Comparison of ENCODE assay signal across 24 cellular contexts in the genomic region with DNA sequence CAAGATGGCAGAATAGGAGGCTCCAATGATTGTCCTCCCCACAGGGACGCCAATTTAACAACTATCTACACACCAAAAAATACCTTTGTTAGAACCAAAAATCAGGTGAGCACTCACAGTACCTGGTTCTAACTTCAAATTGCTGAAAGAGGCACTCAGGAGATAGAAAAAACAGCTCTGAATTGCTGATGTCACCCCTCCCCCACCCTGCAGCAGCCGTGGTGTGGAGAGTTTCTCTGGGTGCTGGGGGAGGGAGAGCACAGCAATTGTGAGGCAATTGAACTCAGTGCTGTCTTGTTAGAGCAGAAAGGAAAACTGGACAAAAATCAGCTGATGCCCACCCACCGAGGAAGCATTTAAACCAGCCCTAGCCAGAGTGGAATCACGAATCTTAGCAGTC. TPM values are rescaled to one million over a fixed set of nuclear protein-coding genes. Genes with fewer than 3 reads are reported as not detected.
A peak's percentile ranks its signal among the peaks of the same experiment; 100 is the strongest.
DNase-seq lines count a peak whose midpoint lies in the region; ATAC-seq and TF ChIP-seq lines count a peak whose summit lies in the region.
"Had no signal": no experiment of that assay in that cellular context is flagged by ENCODE, and none has a peak within 500 bp of the region (broad histone marks: within the 10 kb centered on the region; RNA-seq: fewer than 3 reads in every experiment).

No MANE protein-coding gene starts in this region.

- H3K9ac ChIP-seq in mammary epithelial cell (ENCODE audit: insufficient read depth, low read length) = no peak overlapping the region

- no peaks in the 10 kb centered on the region for H3K36me3 ChIP-seq in upper lobe of right lung
- H3K36me3 ChIP-seq in mammary epithelial cell (ENCODE audit: insufficient read depth, low read length) = no peaks in the 10 kb centered on the region
- H3K36me3 ChIP-seq: breast epithelium, HAP-1, WERI-Rb-1 had no signal

- H3K4me1 Mint-ChIP-seq in stimulated activated naive CD8-positive, alpha-beta T cell treated with anti-CD3 and anti-CD28 coated beads, Interleukin-15, Interleukin-2, amounts not matched to agents 100 ng/mL and 50 ng/mL, for 24 hours (ENCODE audit: low read depth) = peaks cover 17% of the 10 kb centered on the region

- H3K27ac Mint-ChIP-seq in stimulated activated naive CD8-positive, alpha-beta T cell treated with anti-CD3 and anti-CD28 coated beads, Interleukin-15, Interleukin-2, amounts not matched to agents 100 ng/mL and 50 ng/mL, for 24 hours = peak overlapping the region; percentile 72
- H3K27ac Mint-ChIP-seq: mesothelial cell of epicardium had no signal

- H3K27ac ChIP-seq in upper lobe of right lung (no peak overlapping the region), mammary epithelial cell (ENCODE audit: insufficient read depth, low read depth, low read length) (no peak overlapping the region)
- H3K27ac ChIP-seq: breast epithelium, WERI-Rb-1 had no signal

- dilution Hi-C loops in mammary epithelial cell (cut with HindIII; ENCODE audit: low sequenced_read_pairs) = no loop called here

- H3K27me3 ChIP-seq in upper lobe of right lung (no peaks in the 10 kb centered on the region), mammary epithelial cell (ENCODE audit: insufficient read depth, low read length) (no peaks in the 10 kb centered on the region)
- H3K27me3 ChIP-seq: breast epithelium had no signal

- CTCF ChIA-PET in mammary epithelial cell (lab: Charles Lee; ENCODE audit: low non-redundant PET) = no interaction called here

- H2AFZ ChIP-seq in mammary epithelial cell (ENCODE audit: low read depth, low read length) = no peak overlapping the region

- TF ChIP-seq CTCF in upper lobe of right lung (IDR thresholded peaks at IDR 0.05) (no peak), mammary epithelial cell (conservative IDR thresholded peaks at IDR 0.05 in 1 of 2, IDR thresholded peaks at IDR 0.05 in 1 of 2; ENCODE audit: extremely low read depth in 1 of 2, insufficient read depth in 1 of 2, low read depth in 1 of 2, low read length in 2 of 2) (no peak)

- no peaks in the 10 kb centered on the region for H3K9me3 ChIP-seq in upper lobe of right lung
- H3K9me3 ChIP-seq in mammary epithelial cell (replicated peaks; ENCODE audit: insufficient read depth, low read length) = no peaks in the 10 kb centered on the region
- H3K9me3 ChIP-seq: breast epithelium, Caco-2, HAP-1 had no signal

- in situ Hi-C loops in mammary epithelial cell (cut with MboI; ENCODE audit: low sequenced_read_pairs in 2 of 2) = no loop called here

- no peaks in the 10 kb centered on the region for H3K79me2 ChIP-seq in mammary epithelial cell (ENCODE audit: insufficient read depth, low read length)

- H3K4me3 ChIP-seq in upper lobe of right lung (no peak overlapping the region), mammary epithelial cell (replicated peaks in 1 of 3; ENCODE audit: insufficient read depth in 1 of 3, low read depth in 2 of 3, low read length in 3 of 3) (no peak overlapping the region)
- H3K4me3 ChIP-seq: breast epithelium, HAP-1 had no signal

- H3K9me3 Mint-ChIP-seq in stimulated activated naive CD8-positive, alpha-beta T cell treated with anti-CD3 and anti-CD28 coated beads, Interleukin-15, Interleukin-2, amounts not matched to agents 100 ng/mL and 50 ng/mL, for 24 hours = peaks cover 20% of the 10 kb centered on the region

- no peaks in the 10 kb centered on the region for H3K27me3 Mint-ChIP-seq in stimulated activated naive CD8-positive, alpha-beta T cell treated with anti-CD3 and anti-CD28 coated beads, Interleukin-15, Interleukin-2, amounts not matched to agents 100 ng/mL and 50 ng/mL, for 24 hours
- H3K27me3 Mint-ChIP-seq: activated T-helper 17 cell treated with anti-CD3 and anti-CD28 coated beads, Interleukin-2, amount 50 U/mL, for 72 hours had no signal

- H3K4me1 ChIP-seq in upper lobe of right lung (peaks cover 11% of the 10 kb centered on the region), mammary epithelial cell (ENCODE audit: insufficient read depth, low read length) (peaks cover 25% of the 10 kb centered on the region)
- H3K4me1 ChIP-seq: HAP-1 had no signal

- H3K36me3 Mint-ChIP-seq in stimulated activated naive CD8-positive, alpha-beta T cell treated with anti-CD3 and anti-CD28 coated beads, Interleukin-15, Interleukin-2, amounts not matched to agents 100 ng/mL and 50 ng/mL, for 24 hours (ENCODE audit: low read depth) = peaks cover 13% of the 10 kb centered on the region

- intact Hi-C loops in upper lobe of right lung (cut with DNase I) (no loop called here), mammary epithelial cell (cut with micrococcal nuclease) (no loop called here)

- no TSS peak for BruUV-seq in mammary epithelial cell (replicated peaks; lab: Mats Ljungman, UMichigan)

- ATAC-seq in stimulated activated naive CD8-positive, alpha-beta T cell treated with anti-CD3 and anti-CD28 coated beads, Interleukin-15, Interleukin-2, amounts not matched to agents 100 U/mL and 50 U/mL, for 24 hours = no peak
- ATAC-seq in upper lobe of right lung (peak; percentile 34), GM19395 (IDR thresholded peaks at IDR 0.05; ENCODE audit: unreplicated experiment) (no peak)
- ATAC-seq: activated T-helper 17 cell treated with anti-CD3 and anti-CD28 coated beads, Interleukin-2, amount 50 U/mL, for 72 hours had no signal

- no peak overlapping the region for H3K4me2 ChIP-seq in mammary epithelial cell (ENCODE audit: insufficient read depth, low read depth, low read length)

- no peak for DNase-seq in stimulated activated naive CD8-positive, alpha-beta T cell treated with anti-CD3 and anti-CD28 coated beads, Interleukin-15, Interleukin-2, amounts not matched to agents 100 U/mL and 50 U/mL, for 24 hours
- DNase-seq in RPMI8226 (peak; percentile 46), left kidney (ENCODE audit: low read depth, low spot score) (peak; percentile 13), upper lobe of right lung (no peak), NCI-H446 treated with DMSO at 0.1 percent for 48 hours (lab: John Stamatoyannopoulos, UW) (no peak), mammary epithelial cell (no peak)
- DNase-seq: Caco-2, foreskin fibroblast, NCI-H146, T-helper 2 cell, WERI-Rb-1 had no signal

- no peak overlapping the region for H3K4me3 Mint-ChIP-seq in stimulated activated naive CD8-positive, alpha-beta T cell treated with anti-CD3 and anti-CD28 coated beads, Interleukin-15, Interleukin-2, amounts not matched to agents 100 ng/mL and 50 ng/mL, for 24 hours
- H3K4me3 Mint-ChIP-seq: dendritic cell treated with granulocyte-macrophage colony-stimulating factor and Interleukin-4, amounts not matched to agents 40 ng/mL and 50 ng/mL, for 4 days; mesothelial cell of epicardium had no signal

- H4K20me1 ChIP-seq in mammary epithelial cell (ENCODE audit: insufficient read depth, low read length) = no peaks in the 10 kb centered on the region

- WGBS in mammary epithelial cell (ENCODE audit: low coverage, missing lambda C conversion rate) = 92% methylated on average over 3 of the region's 4 CpGs

RNA-seq across cellular contexts. Expression of a gene that starts 41.8 kb away (rescaled TPM):
- 3.8 TPM for total RNA-seq in upper lobe of right lung
- total RNA-seq in mammary epithelial cell = not detected
- not detected for polyA plus RNA-seq in mammary epithelial cell
- polyA minus RNA-seq in mammary epithelial cell = not detected
- total RNA-seq: M059J, mesothelial cell of epicardium, renal cortical epithelial cell, SK-MEL-5 had no signal
- polyA plus RNA-seq: AG04450, keratinocyte, neural cell had no signal

Comparison
In these comparisons a context has a peak if more than half of its experiments do, and no peak if none do; other contexts are left out.
1. DNase-seq: peak in RPMI8226 (single experiment) and left kidney (single experiment); none in stimulated activated naive CD8-positive, alpha-beta T cell treated with anti-CD3 and anti-CD28 coated beads, Interleukin-15, Interleukin-2, amounts not matched to agents 100 U/mL and 50 U/mL, for 24 hours (single experiment), upper lobe of right lung (single experiment), NCI-H446 treated with DMSO at 0.1 percent for 48 hours (single experiment) and mammary epithelial cell (single experiment).